ENCODE assay signal across 8 cellular contexts in genomic region chr17:8175795-8176196, GRCh38. TPM values are rescaled to one million over a fixed set of nuclear protein-coding genes. Genes with fewer than 3 reads are reported as not detected.
DNase-seq lines count a peak whose midpoint lies in the region; ATAC-seq, FAIRE-seq and TF ChIP-seq lines count a peak whose summit lies in the region.

No MANE protein-coding gene starts in this region.

- DNase-seq in ELR (ENCODE audit: low read depth) = peak; percentile 52
- DNase-seq in HL-60 (ENCODE audit: low read depth in 1 of 2, low spot score in 1 of 2) = no peak
- DNase-seq in keratinocyte (ENCODE audit: low read depth, low spot score) = no peak
- no peak for DNase-seq in SW 1271 (lab: John Stamatoyannopoulos, UW)

- peaks cover 6% of the 10 kb centered on the region for H3K79me2 ChIP-seq in keratinocyte (ENCODE audit: control insufficient read depth, insufficient read depth, low read length)

- H2AFZ ChIP-seq in keratinocyte (ENCODE audit: control insufficient read depth, low read length) = peak overlapping the region; percentile 86

- dilution Hi-C loops in keratinocyte (cut with MboI; ENCODE audit: extremely low pct_ligation_motif_present, low sequenced_read_pairs) = no loop called here

- H3K36me3 ChIP-seq in keratinocyte (ENCODE audit: control insufficient read depth in 2 of 2, extremely low read depth in 1 of 2, insufficient read depth in 2 of 2, low read length in 2 of 2) (no peaks in the 10 kb centered on the region), subcutaneous abdominal adipose tissue (ENCODE audit: control insufficient read depth in 5 of 5, insufficient read depth in 5 of 5, low read length in 5 of 5) (no peaks in the 10 kb centered on the region)

- no peaks in the 10 kb centered on the region for H3K9me1 ChIP-seq in keratinocyte (ENCODE audit: control insufficient read depth, extremely low read depth, insufficient read depth, low read length)

- H3K4me3 ChIP-seq in HL-60 (replicated peaks; ENCODE audit: insufficient read depth, low read length) (peak overlapping the region; percentile 57), keratinocyte (ENCODE audit: control insufficient read depth in 2 of 3, extremely low read depth in 1 of 3, insufficient read depth in 2 of 3, low read depth in 1 of 3, low read length in 3 of 3) (peak overlapping the region; percentile 58 to 80 (median 77)), subcutaneous abdominal adipose tissue (ENCODE audit: low read depth in 1 of 5, low read length in 5 of 5) (peak overlapping the region; percentile 67 to 84 (median 76))

- H3K9me3 ChIP-seq in keratinocyte (ENCODE audit: control insufficient read depth, low read depth, low read length) = no peaks in the 10 kb centered on the region
- H3K9me3 ChIP-seq in subcutaneous abdominal adipose tissue (ENCODE audit: control insufficient read depth in 5 of 5, low read length in 5 of 5) = no peaks in the 10 kb centered on the region

- H4K20me1 ChIP-seq in keratinocyte (ENCODE audit: control insufficient read depth, extremely low read depth, insufficient read depth, low read length) = no peaks in the 10 kb centered on the region

- FAIRE-seq in keratinocyte (lab: Jason Lieb, UNC) = no peak

- no peak for TF ChIP-seq CTCF in HL-60 (IDR thresholded peaks at IDR 0.05; ENCODE audit: insufficient read depth, low read length)
- no peak for TF ChIP-seq CTCF in keratinocyte (optimal IDR thresholded peaks at IDR 0.05 in 1 of 3, IDR thresholded peaks at IDR 0.05 in 1 of 3, conservative IDR thresholded peaks at IDR 0.05 in 1 of 3; ENCODE audit: extremely low read depth in 1 of 3, insufficient read depth in 2 of 3, low read length in 3 of 3)

- H3K4me1 ChIP-seq in keratinocyte (ENCODE audit: control insufficient read depth, extremely low read depth, insufficient read depth, low read length) = peaks cover 20% of the 10 kb centered on the region
- peaks cover 3 to 35% (median 29%) of the 10 kb centered on the region in 5 donors for H3K4me1 ChIP-seq in subcutaneous abdominal adipose tissue (ENCODE audit: control insufficient read depth in 5 of 5, insufficient read depth in 5 of 5, low read length in 5 of 5)

- H3K27me3 ChIP-seq in HL-60 (ENCODE audit: insufficient read depth, poor library complexity, severe bottlenecking) (no peaks in the 10 kb centered on the region), keratinocyte (ENCODE audit: control insufficient read depth, extremely low read depth, insufficient read depth, low read length) (no peaks in the 10 kb centered on the region), subcutaneous abdominal adipose tissue (ENCODE audit: control insufficient read depth in 5 of 5, insufficient read depth in 4 of 5, low read length in 5 of 5) (no peaks in the 10 kb centered on the region)

- H3K9ac ChIP-seq in keratinocyte (ENCODE audit: control insufficient read depth, extremely low read depth, insufficient read depth, low read length) = peak overlapping the region; percentile 85
- peak overlapping the region; percentile 26 to 89 (median 81) for H3K9ac ChIP-seq in subcutaneous abdominal adipose tissue (ENCODE audit: low read length in 5 of 5)

- ATAC-seq in activated CD4-positive, CD25-positive, alpha-beta regulatory T cell treated with anti-CD3 and anti-CD28 coated beads, Interleukin-2, amount 50 U/mL, for 24 hours = no peak
- no peak for ATAC-seq in GM19023 (IDR thresholded peaks at IDR 0.05; ENCODE audit: unreplicated experiment)

- peak overlapping the region; percentile 94 for H3K4me2 ChIP-seq in keratinocyte (ENCODE audit: control insufficient read depth, extremely low read depth, insufficient read depth, low read depth, low read length)

- peak overlapping the region; percentile 78 for H3K27ac ChIP-seq in HL-60 (replicated peaks)
- peak overlapping the region; percentile 80 for H3K27ac ChIP-seq in angular gyrus (ENCODE audit: low read depth, low read length)
- H3K27ac ChIP-seq in keratinocyte (ENCODE audit: control insufficient read depth, insufficient read depth, low read length) = peak overlapping the region; percentile 71
- H3K27ac ChIP-seq in subcutaneous abdominal adipose tissue (ENCODE audit: low read depth, low read length) = peak overlapping the region; percentile 62

RNA-seq across cellular contexts. Expression of gene TMEM107, which starts 0.4 kb away (rescaled TPM):
- 16.2 to 21.8 TPM (median 19.0 TPM) in 3 replicates for polyA plus RNA-seq in keratinocyte
- 10.0 TPM for polyA plus RNA-seq in keratinocyte (2011; ENCODE audit: low read depth)
- 13.1 and 16.1 TPM in 2 replicates for polyA plus RNA-seq in keratinocyte (2011; cell fraction: cytosol; rRNA removed)
- polyA plus RNA-seq in keratinocyte (2011; cell fraction: nucleus; rRNA removed) = 19.6 and 21.1 TPM in 2 replicates
- 13.7 and 19.3 TPM in 2 replicates for polyA plus RNA-seq in keratinocyte (2012; ENCODE audit: low replicate concordance)
- polyA minus RNA-seq in keratinocyte = 20.1 to 94.3 TPM (median 45.7 TPM) in 3 replicates
- 44.7 TPM for polyA minus RNA-seq in keratinocyte (2011; cell fraction: cytosol; rRNA and poly(A)+ RNA removed)
- 48.4 and 76.6 TPM in 2 replicates for polyA minus RNA-seq in keratinocyte (2011; cell fraction: nucleus; rRNA and poly(A)+ RNA removed)

RNA-seq across cellular contexts. Expression of gene VAMP2, which starts 13.0 kb away (rescaled TPM):
- 8.1 to 10.4 TPM (median 9.8 TPM) in 3 replicates for polyA plus RNA-seq in keratinocyte
- polyA plus RNA-seq in keratinocyte (2011; ENCODE audit: low read depth) = 4.8 TPM
- 18.2 and 18.5 TPM in 2 replicates for polyA plus RNA-seq in keratinocyte (2011; cell fraction: cytosol; rRNA removed)
- 25.2 and 27.5 TPM in 2 replicates for polyA plus RNA-seq in keratinocyte (2011; cell fraction: nucleus; rRNA removed)
- 17.1 and 41.4 TPM in 2 replicates for polyA plus RNA-seq in keratinocyte (2012; ENCODE audit: low replicate concordance)
- 4.3 to 11.4 TPM (median 5.8 TPM) in 3 replicates for polyA minus RNA-seq in keratinocyte
- 3.6 TPM for polyA minus RNA-seq in keratinocyte (2011; cell fraction: cytosol; rRNA and poly(A)+ RNA removed)
- 3.1 and 5.4 TPM in 2 replicates for polyA minus RNA-seq in keratinocyte (2011; cell fraction: nucleus; rRNA and poly(A)+ RNA removed)

RNA-seq across cellular contexts. Expression of gene BORCS6, which starts 14.2 kb away (rescaled TPM):
- polyA plus RNA-seq in keratinocyte = 4.2 to 6.3 TPM (median 5.5 TPM) in 3 replicates
- polyA plus RNA-seq in keratinocyte (2011; ENCODE audit: low read depth) = 0.90 TPM
- polyA plus RNA-seq in keratinocyte (2011; cell fraction: cytosol; rRNA removed) = 3.3 and 7.3 TPM in 2 replicates
- 4.4 and 5.6 TPM in 2 replicates for polyA plus RNA-seq in keratinocyte (2011; cell fraction: nucleus; rRNA removed)
- 4.5 and 6.5 TPM in 2 replicates for polyA plus RNA-seq in keratinocyte (2012; ENCODE audit: low replicate concordance)
- 2.9 to 5.0 TPM (median 3.9 TPM) in 3 replicates for polyA minus RNA-seq in keratinocyte
- polyA minus RNA-seq in keratinocyte (2011; cell fraction: cytosol; rRNA and poly(A)+ RNA removed) = 10.6 TPM
- 3.3 and 3.4 TPM in 2 replicates for polyA minus RNA-seq in keratinocyte (2011; cell fraction: nucleus; rRNA and poly(A)+ RNA removed)

RNA-seq across cellular contexts. Expression of gene PER1, which starts 23.6 kb away (rescaled TPM):
- polyA plus RNA-seq in keratinocyte = 14.4 to 15.2 TPM (median 15.1 TPM) in 3 replicates
- 112 TPM for polyA plus RNA-seq in keratinocyte (2011; ENCODE audit: low read depth)
- polyA plus RNA-seq in keratinocyte (2011; cell fraction: cytosol; rRNA removed) = 6.8 and 12.7 TPM in 2 replicates
- polyA plus RNA-seq in keratinocyte (2011; cell fraction: nucleus; rRNA removed) = 50.1 and 90.1 TPM in 2 replicates
- polyA plus RNA-seq in keratinocyte (2012; ENCODE audit: low replicate concordance) = 24.3 and 51.6 TPM in 2 replicates
- polyA minus RNA-seq in keratinocyte = 29.9 to 138 TPM (median 46.3 TPM) in 3 replicates
- 38.8 TPM for polyA minus RNA-seq in keratinocyte (2011; cell fraction: cytosol; rRNA and poly(A)+ RNA removed)
- polyA minus RNA-seq in keratinocyte (2011; cell fraction: nucleus; rRNA and poly(A)+ RNA removed) = 61.0 and 101 TPM in 2 replicates

RNA-seq across cellular contexts. Expression of gene AURKB, which starts 34.6 kb away (rescaled TPM):
- 1.4 to 28.2 TPM (median 12.6 TPM) in 3 replicates for polyA plus RNA-seq in keratinocyte
- polyA plus RNA-seq in keratinocyte (2011; ENCODE audit: low read depth) = not detected
- polyA plus RNA-seq in keratinocyte (2011; cell fraction: cytosol; rRNA removed) = 3.8 and 4.2 TPM in 2 replicates
- 11.6 and 12.8 TPM in 2 replicates for polyA plus RNA-seq in keratinocyte (2011; cell fraction: nucleus; rRNA removed)
- 0.25 and 28.3 TPM in 2 replicates for polyA plus RNA-seq in keratinocyte (2012; ENCODE audit: low replicate concordance)
- 2.1 to 22.7 TPM (median 7.9 TPM) in 3 replicates for polyA minus RNA-seq in keratinocyte
- polyA minus RNA-seq in keratinocyte (2011; cell fraction: cytosol; rRNA and poly(A)+ RNA removed) = 7.1 TPM
- 0.70 and 5.2 TPM in 2 replicates for polyA minus RNA-seq in keratinocyte (2011; cell fraction: nucleus; rRNA and poly(A)+ RNA removed)
